ENCODE assay signal across 8 cellular contexts in the genomic region with DNA sequence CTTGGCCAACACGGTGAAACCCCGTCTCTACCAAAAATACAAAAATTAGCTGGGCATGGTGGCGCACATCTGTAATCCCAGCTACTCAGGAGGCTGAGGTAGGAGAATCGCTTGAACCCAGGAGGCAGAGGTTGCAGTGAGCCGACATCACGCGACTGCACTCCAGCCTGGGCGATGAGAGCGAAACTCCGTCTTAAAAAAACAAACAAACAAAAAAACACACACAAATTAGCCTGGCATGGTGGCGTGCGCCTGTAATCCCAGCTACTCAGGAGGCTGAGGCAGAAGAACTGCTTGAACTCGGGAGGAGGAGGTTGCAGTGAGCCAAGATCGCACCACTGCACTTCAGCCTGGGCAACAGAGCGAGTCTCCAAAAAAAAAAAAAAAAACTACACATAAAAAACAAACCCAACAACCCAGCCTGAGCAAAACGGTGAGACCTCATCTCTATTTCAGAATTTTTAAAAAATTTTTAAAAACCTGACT. TPM values are rescaled to one million over a fixed set of nuclear protein-coding genes. Genes with fewer than 3 reads are reported as not detected.
DNase-seq lines count a peak whose midpoint lies in the region; ATAC-seq and TF ChIP-seq lines count a peak whose summit lies in the region.
"Not testable (repeated sequence)": the region's sequence is repeated elsewhere in the genome, so short reads cannot be mapped to it uniquely, and the experiment has no call there.

No MANE protein-coding gene starts in this region.

- CTCF ChIA-PET in CD4-positive, alpha-beta T cell (lab: Charles Lee): not testable (repeated sequence)
- CTCF ChIA-PET in activated CD4-positive, alpha-beta T cell treated with anti-CD3 and anti-CD28 coated beads, Interleukin-2, amount 10 ng/mL, durations not matched to agents 7 days and 5 days (lab: Charles Lee): interaction anchor here (0.7 to 1.4 kb wide), 3 partner anchors 11 to 72 kb away, joined by 3 to 4 read pairs (median 4); no protein-coding TSS in a partner anchor

- not testable (repeated sequence) for H2AK5ac ChIP-seq in mesenchymal stem cell (ENCODE audit: low read length, severe bottlenecking)

- H4K91ac ChIP-seq in mesenchymal stem cell (ENCODE audit: low read length): not testable (repeated sequence)

- H3K9me2 ChIP-seq in Karpas-422 (replicated peaks; ENCODE audit: insufficient read depth, low read length): not testable (repeated sequence)

- H3K4me3 ChIP-seq in Karpas-422 (ENCODE audit: low read length); ascending aorta; rectal smooth muscle tissue (ENCODE audit: low read length); thyroid gland (replicated peaks in 1 of 3): not testable (repeated sequence)
- peak overlapping the region; percentile 33 for H3K4me3 ChIP-seq in fibroblast of pulmonary artery (replicated peaks; ENCODE audit: low read depth, low read length)
- peak overlapping the region in 1 of 2 experiments; percentile 56 for H3K4me3 ChIP-seq in mesenchymal stem cell (ENCODE audit: insufficient read depth in 1 of 2, low read depth in 1 of 2, low read length in 2 of 2)

- not testable (repeated sequence) for H2AFZ ChIP-seq in Karpas-422 (ENCODE audit: low read length); mesenchymal stem cell (ENCODE audit: low read depth, low read length)

- peaks cover 85% of the 10 kb centered on the region for H3K4me1 Mint-ChIP-seq in CD4-positive, alpha-beta T cell (ENCODE audit: low read depth)
- H3K4me1 Mint-ChIP-seq in activated CD4-positive, alpha-beta T cell treated with anti-CD3 and anti-CD28 coated beads, Interleukin-2, amount 10 ng/mL, durations not matched to agents 7 days and 5 days: peaks cover 94% of the 10 kb centered on the region

- H2BK120ac ChIP-seq in mesenchymal stem cell (ENCODE audit: low read depth, low read length): not testable (repeated sequence)

- not testable (repeated sequence) for H4K8ac ChIP-seq in mesenchymal stem cell (ENCODE audit: low read length)

- not testable (repeated sequence) for DNase-seq in CD4-positive, alpha-beta T cell; Karpas-422; activated CD4-positive, alpha-beta T cell treated with anti-CD3 and anti-CD28 coated beads, Interleukin-2, amount 10 ng/mL, durations not matched to agents 7 days and 5 days; ascending aorta (ENCODE audit: low spot score in 2 of 2); fibroblast of pulmonary artery (ENCODE audit: low read depth); mesenchymal stem cell
- peak; percentile 53 to 62 for DNase-seq in thyroid gland

- H3K4me1 ChIP-seq in Karpas-422 (ENCODE audit: low read length) (peaks cover 100% of the 10 kb centered on the region), ascending aorta (peaks cover 3 to 39% of the 10 kb centered on the region in 2 donors), mesenchymal stem cell (ENCODE audit: control insufficient read depth, insufficient read depth, low read depth, low read length) (peaks cover 24% of the 10 kb centered on the region), rectal smooth muscle tissue (ENCODE audit: control insufficient read depth, insufficient read depth, low read length) (peaks cover 26% of the 10 kb centered on the region), thyroid gland (peaks cover 89 to 98% of the 10 kb centered on the region in 2 donors)

- peaks cover 29% of the 10 kb centered on the region for H3K36me3 Mint-ChIP-seq in CD4-positive, alpha-beta T cell (ENCODE audit: low read depth)
- peaks cover 57% of the 10 kb centered on the region for H3K36me3 Mint-ChIP-seq in activated CD4-positive, alpha-beta T cell treated with anti-CD3 and anti-CD28 coated beads, Interleukin-2, amount 10 ng/mL, durations not matched to agents 7 days and 5 days (ENCODE audit: low read depth)

- H3K27ac Mint-ChIP-seq in CD4-positive, alpha-beta T cell: peak overlapping the region; percentile 60
- peak overlapping the region; percentile 57 for H3K27ac Mint-ChIP-seq in activated CD4-positive, alpha-beta T cell treated with anti-CD3 and anti-CD28 coated beads, Interleukin-2, amount 10 ng/mL, durations not matched to agents 7 days and 5 days

- H3K14ac ChIP-seq in mesenchymal stem cell (ENCODE audit: low read length in 2 of 2): not testable (repeated sequence)

- H3K9me3 ChIP-seq in CD4-positive, alpha-beta T cell (ENCODE audit: control insufficient read depth, low read length); Karpas-422 (ENCODE audit: low read length); ascending aorta; mesenchymal stem cell (ENCODE audit: control insufficient read depth, low read length); thyroid gland: not testable (repeated sequence)

- not testable (repeated sequence) for H3K9me3 Mint-ChIP-seq in CD4-positive, alpha-beta T cell; activated CD4-positive, alpha-beta T cell treated with anti-CD3 and anti-CD28 coated beads, Interleukin-2, amount 10 ng/mL, durations not matched to agents 7 days and 5 days

- H2BK15ac ChIP-seq in mesenchymal stem cell (ENCODE audit: low read depth, poor library complexity, severe bottlenecking): not testable (repeated sequence)

- not testable (repeated sequence) for H3K4ac ChIP-seq in mesenchymal stem cell (ENCODE audit: low read depth in 1 of 2, low read length in 2 of 2)

- TF ChIP-seq POLR2A in thyroid gland (IDR thresholded peaks at IDR 0.05): not testable (repeated sequence)

- not testable (repeated sequence) for H3K27ac ChIP-seq in CD4-positive, alpha-beta T cell (ENCODE audit: low read depth, low read length)
- H3K27ac ChIP-seq in Karpas-422 (ENCODE audit: low read length) (peak overlapping the region; percentile 97), ascending aorta (peak overlapping the region; percentile 33 to 39), mesenchymal stem cell (ENCODE audit: low read length, poor library complexity, severe bottlenecking) (peak overlapping the region; percentile 83), rectal smooth muscle tissue (ENCODE audit: low read depth, low read length) (peak overlapping the region; percentile 63), thyroid gland (peak overlapping the region; percentile 98 to 99 (median 99))

- not testable (repeated sequence) for H3K18ac ChIP-seq in mesenchymal stem cell (ENCODE audit: low read depth in 1 of 2, low read length in 2 of 2)

- peaks cover 99% of the 10 kb centered on the region for H3K79me2 ChIP-seq in Karpas-422 (ENCODE audit: low read length)

- H3K23ac ChIP-seq in mesenchymal stem cell (ENCODE audit: low read length in 2 of 2): not testable (repeated sequence)

- H3K27me3 Mint-ChIP-seq in CD4-positive, alpha-beta T cell; activated CD4-positive, alpha-beta T cell treated with anti-CD3 and anti-CD28 coated beads, Interleukin-2, amount 10 ng/mL, durations not matched to agents 7 days and 5 days: not testable (repeated sequence)

- intact Hi-C loops in CD4-positive, alpha-beta T cell (cut with DNase I, micrococcal nuclease): loop anchor here in 1 of 2 experiments (10.0 kb wide), 2 partner anchors 544 to 834 kb away; a partner anchor contains a TSS
- intact Hi-C loops in ascending aorta (cut with DNase I); thyroid gland (cut with DNase I): not testable (repeated sequence)

- TF ChIP-seq CTCF in CD4-positive, alpha-beta T cell (IDR thresholded peaks at IDR 0.05); ascending aorta (IDR thresholded peaks at IDR 0.05); fibroblast of pulmonary artery (IDR thresholded peaks at IDR 0.05; ENCODE audit: low read length, missing control alignments); thyroid gland (IDR thresholded peaks at IDR 0.05): not testable (repeated sequence)

- not testable (repeated sequence) for ATAC-seq in CD4-positive, alpha-beta T cell (ENCODE audit: poor library complexity)

- H3K36me3 ChIP-seq in Karpas-422 (ENCODE audit: insufficient read depth, low read length): peaks cover 83% of the 10 kb centered on the region
- H3K36me3 ChIP-seq in ascending aorta: peaks cover 7 to 10% of the 10 kb centered on the region in 2 donors
- peaks cover 8 to 21% of the 10 kb centered on the region in 2 experiments for H3K36me3 ChIP-seq in mesenchymal stem cell (ENCODE audit: control insufficient read depth in 1 of 2, insufficient read depth in 2 of 2, low read depth in 1 of 2, low read length in 2 of 2)
- not testable (repeated sequence) for H3K36me3 ChIP-seq in rectal smooth muscle tissue (ENCODE audit: control insufficient read depth, insufficient read depth, low read length); thyroid gland

- not testable (repeated sequence) for H3K79me1 ChIP-seq in mesenchymal stem cell (replicated peaks; ENCODE audit: low read length, poor library complexity, severe bottlenecking)

- WGBS in mesenchymal stem cell: 94% methylated on average over 16 of the region's 16 CpGs
- WGBS in thyroid gland, 2 donors: 79 to 84% methylated on average over 16 of the region's 16 CpGs

- peak overlapping the region; percentile 10; the same call in 1 of the 2 replicates for H3K9ac ChIP-seq in Karpas-422 (ENCODE audit: low read length)
- peak overlapping the region; percentile 82 for H3K9ac ChIP-seq in mesenchymal stem cell (ENCODE audit: low read length)
- not testable (repeated sequence) for H3K9ac ChIP-seq in rectal smooth muscle tissue (ENCODE audit: low read length)

- not testable (repeated sequence) for H3K4me3 Mint-ChIP-seq in CD4-positive, alpha-beta T cell
- H3K4me3 Mint-ChIP-seq in activated CD4-positive, alpha-beta T cell treated with anti-CD3 and anti-CD28 coated beads, Interleukin-2, amount 10 ng/mL, durations not matched to agents 7 days and 5 days: peak overlapping the region; percentile 7

- POLR2A ChIA-PET in CD4-positive, alpha-beta T cell (lab: Charles Lee): interaction anchor here (2.1 kb wide), 1 partner anchor 10 kb away, joined by 5 read pairs; no protein-coding TSS in a partner anchor
- POLR2A ChIA-PET in activated CD4-positive, alpha-beta T cell treated with anti-CD3 and anti-CD28 coated beads, Interleukin-2, amount 10 ng/mL, durations not matched to agents 7 days and 5 days (lab: Charles Lee): not testable (repeated sequence)

- H2BK5ac ChIP-seq in mesenchymal stem cell (ENCODE audit: low read depth, low read length, poor library complexity, severe bottlenecking): not testable (repeated sequence)

- peak overlapping the region; percentile 45 for H3K4me2 ChIP-seq in Karpas-422 (ENCODE audit: low read depth, low read length, poor library complexity, severe bottlenecking)
- not testable (repeated sequence) for H3K4me2 ChIP-seq in mesenchymal stem cell (ENCODE audit: low read length, poor library complexity, severe bottlenecking)

- not testable (repeated sequence) for H2BK12ac ChIP-seq in mesenchymal stem cell (ENCODE audit: low read length in 2 of 2)

- H3K27me3 ChIP-seq in CD4-positive, alpha-beta T cell (ENCODE audit: control insufficient read depth, insufficient read depth, low read length); Karpas-422 (ENCODE audit: low read length); ascending aorta; mesenchymal stem cell (ENCODE audit: control insufficient read depth in 1 of 2, insufficient read depth in 1 of 2, low read length in 2 of 2); rectal smooth muscle tissue (ENCODE audit: control insufficient read depth, insufficient read depth, low read length); thyroid gland: not testable (repeated sequence)

- H4K20me1 ChIP-seq in Karpas-422 (ENCODE audit: insufficient read depth, low read depth, low read length): peaks cover 93% of the 10 kb centered on the region

RNA-seq across cellular contexts. Expression of a gene that starts 8.2 kb away (rescaled TPM):
- 10 to 100 TPM; 58.3 to 60.3 TPM for total RNA-seq in CD4-positive, alpha-beta T cell
- 195 and 298 TPM in 2 replicates for total RNA-seq in Karpas-422 (2014; rRNA removed; shearing (Covaris generic); ENCODE audit: low replicate concordance)
- 100 to 1,000 TPM; 149 to 166 TPM for total RNA-seq in activated CD4-positive, alpha-beta T cell treated with anti-CD3 and anti-CD28 coated beads, Interleukin-2, amount 10 ng/mL, durations not matched to agents 7 days and 5 days
- total RNA-seq in ascending aorta (32.7 TPM), thyroid gland (100 to 1,000 TPM; 247 to 346 (median 270) TPM)
- 76.3 TPM for polyA plus RNA-seq in mesenchymal stem cell (2013, experiment 1 of 2)
- polyA plus RNA-seq in mesenchymal stem cell (2013, experiment 2 of 2): 76.9 TPM

RNA-seq across cellular contexts. Expression of a gene that starts 8.4 kb away (rescaled TPM):
- total RNA-seq in CD4-positive, alpha-beta T cell: 1 to 10 TPM; 4.5 to 4.6 TPM
- total RNA-seq in Karpas-422 (2014; rRNA removed; shearing (Covaris generic); ENCODE audit: low replicate concordance): 23.3 and 26.5 TPM in 2 replicates
- 10 to 100 TPM; 36.8 to 41.5 TPM for total RNA-seq in activated CD4-positive, alpha-beta T cell treated with anti-CD3 and anti-CD28 coated beads, Interleukin-2, amount 10 ng/mL, durations not matched to agents 7 days and 5 days
- total RNA-seq in ascending aorta: 0.85 TPM
- 14.6 TPM for polyA plus RNA-seq in mesenchymal stem cell (2013, experiment 1 of 2)
- 13.8 TPM for polyA plus RNA-seq in mesenchymal stem cell (2013, experiment 2 of 2)
- total RNA-seq in thyroid gland: 10 to 100 TPM; 14.6 to 24.2 (median 16.8) TPM
